1 cellular context compared by ENCODE assay signal in the genomic region with DNA sequence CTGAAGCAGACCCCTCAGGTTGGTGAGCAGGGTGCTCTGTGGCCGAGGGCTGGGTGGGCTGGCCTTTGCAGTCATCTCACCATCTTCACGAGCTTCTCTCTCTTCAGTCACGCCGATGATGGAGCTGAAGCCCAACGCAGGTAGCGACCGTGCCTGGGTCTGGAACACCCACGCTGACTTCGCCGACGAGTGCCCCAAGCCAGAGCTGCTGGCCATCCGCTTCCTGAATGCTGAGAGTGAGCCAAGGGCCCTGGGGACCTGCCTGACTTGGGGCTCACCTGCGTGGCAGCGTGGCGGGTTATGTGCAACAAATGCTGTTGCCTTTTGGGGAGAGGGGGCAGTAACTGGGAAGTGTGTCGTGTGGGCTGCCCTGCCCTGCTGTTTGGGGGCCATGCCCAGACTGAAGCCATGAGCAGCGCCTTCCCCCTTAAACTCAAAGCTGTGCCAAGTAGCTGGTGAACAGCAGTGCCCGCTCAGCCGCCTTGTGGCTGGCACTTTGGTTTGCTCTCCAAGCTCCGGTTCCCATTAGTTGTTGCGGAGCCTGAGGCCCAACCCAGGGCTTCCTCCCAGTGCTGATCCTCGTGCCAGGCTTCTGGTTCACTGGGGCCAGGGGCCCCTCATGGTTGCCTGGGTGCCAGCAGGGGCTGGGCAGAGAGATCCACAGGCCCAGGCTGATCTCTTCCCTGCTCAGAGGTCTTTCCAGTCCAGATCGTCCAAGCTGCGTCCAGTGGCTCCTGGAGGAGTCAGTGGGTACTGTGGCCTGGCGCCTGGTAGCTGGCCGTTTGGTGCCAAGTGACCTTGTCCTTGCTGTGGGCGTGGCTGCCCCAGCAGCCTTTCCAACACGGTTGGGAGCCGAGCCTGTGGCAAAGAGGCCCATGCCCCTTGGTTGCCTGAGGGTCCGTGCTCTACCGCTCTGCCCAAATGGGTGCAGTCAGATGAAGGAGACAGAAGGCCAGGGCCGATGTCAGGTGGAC.
TF ChIP-seq lines count a peak whose summit lies in the region.

No MANE protein-coding gene starts in this region.

TF ChIP-seq in K562, 482 proteins besides CTCF, POLR2A, EP300 and RAD21 (continued from another document):
- TF ChIP-seq, protein P1, sequence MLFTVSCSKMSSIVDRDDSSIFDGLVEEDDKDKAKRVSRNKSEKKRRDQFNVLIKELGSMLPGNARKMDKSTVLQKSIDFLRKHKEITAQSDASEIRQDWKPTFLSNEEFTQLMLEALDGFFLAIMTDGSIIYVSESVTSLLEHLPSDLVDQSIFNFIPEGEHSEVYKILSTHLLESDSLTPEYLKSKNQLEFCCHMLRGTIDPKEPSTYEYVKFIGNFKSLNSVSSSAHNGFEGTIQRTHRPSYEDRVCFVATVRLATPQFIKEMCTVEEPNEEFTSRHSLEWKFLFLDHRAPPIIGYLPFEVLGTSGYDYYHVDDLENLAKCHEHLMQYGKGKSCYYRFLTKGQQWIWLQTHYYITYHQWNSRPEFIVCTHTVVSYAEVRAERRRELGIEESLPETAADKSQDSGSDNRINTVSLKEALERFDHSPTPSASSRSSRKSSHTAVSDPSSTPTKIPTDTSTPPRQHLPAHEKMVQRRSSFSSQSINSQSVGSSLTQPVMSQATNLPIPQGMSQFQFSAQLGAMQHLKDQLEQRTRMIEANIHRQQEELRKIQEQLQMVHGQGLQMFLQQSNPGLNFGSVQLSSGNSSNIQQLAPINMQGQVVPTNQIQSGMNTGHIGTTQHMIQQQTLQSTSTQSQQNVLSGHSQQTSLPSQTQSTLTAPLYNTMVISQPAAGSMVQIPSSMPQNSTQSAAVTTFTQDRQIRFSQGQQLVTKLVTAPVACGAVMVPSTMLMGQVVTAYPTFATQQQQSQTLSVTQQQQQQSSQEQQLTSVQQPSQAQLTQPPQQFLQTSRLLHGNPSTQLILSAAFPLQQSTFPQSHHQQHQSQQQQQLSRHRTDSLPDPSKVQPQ (CRISPR knock-in tag; IDR thresholded peaks at IDR 0.05; ENCODE audit: borderline replicate concordance), result 0 out of 2 replicates have a peak, but pooled peaks have one; percentile 12
- no peak for TF ChIP-seq LCOR (CRISPR knock-in tag; IDR thresholded peaks at IDR 0.05)
- TF ChIP-seq RBFOX2 (IDR thresholded peaks at IDR 0.05; ENCODE audit: low read depth, low read length), result peak; percentile 75
- TF ChIP-seq PTBP1 (IDR thresholded peaks at IDR 0.05; ENCODE audit: low read depth, low read length), result no peak
- TF ChIP-seq, protein P2, sequence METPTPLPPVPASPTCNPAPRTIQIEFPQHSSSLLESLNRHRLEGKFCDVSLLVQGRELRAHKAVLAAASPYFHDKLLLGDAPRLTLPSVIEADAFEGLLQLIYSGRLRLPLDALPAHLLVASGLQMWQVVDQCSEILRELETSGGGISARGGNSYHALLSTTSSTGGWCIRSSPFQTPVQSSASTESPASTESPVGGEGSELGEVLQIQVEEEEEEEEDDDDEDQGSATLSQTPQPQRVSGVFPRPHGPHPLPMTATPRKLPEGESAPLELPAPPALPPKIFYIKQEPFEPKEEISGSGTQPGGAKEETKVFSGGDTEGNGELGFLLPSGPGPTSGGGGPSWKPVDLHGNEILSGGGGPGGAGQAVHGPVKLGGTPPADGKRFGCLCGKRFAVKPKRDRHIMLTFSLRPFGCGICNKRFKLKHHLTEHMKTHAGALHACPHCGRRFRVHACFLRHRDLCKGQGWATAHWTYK (CRISPR knock-in tag; IDR thresholded peaks at IDR 0.05), result no peak
- TF ChIP-seq, protein P3, sequence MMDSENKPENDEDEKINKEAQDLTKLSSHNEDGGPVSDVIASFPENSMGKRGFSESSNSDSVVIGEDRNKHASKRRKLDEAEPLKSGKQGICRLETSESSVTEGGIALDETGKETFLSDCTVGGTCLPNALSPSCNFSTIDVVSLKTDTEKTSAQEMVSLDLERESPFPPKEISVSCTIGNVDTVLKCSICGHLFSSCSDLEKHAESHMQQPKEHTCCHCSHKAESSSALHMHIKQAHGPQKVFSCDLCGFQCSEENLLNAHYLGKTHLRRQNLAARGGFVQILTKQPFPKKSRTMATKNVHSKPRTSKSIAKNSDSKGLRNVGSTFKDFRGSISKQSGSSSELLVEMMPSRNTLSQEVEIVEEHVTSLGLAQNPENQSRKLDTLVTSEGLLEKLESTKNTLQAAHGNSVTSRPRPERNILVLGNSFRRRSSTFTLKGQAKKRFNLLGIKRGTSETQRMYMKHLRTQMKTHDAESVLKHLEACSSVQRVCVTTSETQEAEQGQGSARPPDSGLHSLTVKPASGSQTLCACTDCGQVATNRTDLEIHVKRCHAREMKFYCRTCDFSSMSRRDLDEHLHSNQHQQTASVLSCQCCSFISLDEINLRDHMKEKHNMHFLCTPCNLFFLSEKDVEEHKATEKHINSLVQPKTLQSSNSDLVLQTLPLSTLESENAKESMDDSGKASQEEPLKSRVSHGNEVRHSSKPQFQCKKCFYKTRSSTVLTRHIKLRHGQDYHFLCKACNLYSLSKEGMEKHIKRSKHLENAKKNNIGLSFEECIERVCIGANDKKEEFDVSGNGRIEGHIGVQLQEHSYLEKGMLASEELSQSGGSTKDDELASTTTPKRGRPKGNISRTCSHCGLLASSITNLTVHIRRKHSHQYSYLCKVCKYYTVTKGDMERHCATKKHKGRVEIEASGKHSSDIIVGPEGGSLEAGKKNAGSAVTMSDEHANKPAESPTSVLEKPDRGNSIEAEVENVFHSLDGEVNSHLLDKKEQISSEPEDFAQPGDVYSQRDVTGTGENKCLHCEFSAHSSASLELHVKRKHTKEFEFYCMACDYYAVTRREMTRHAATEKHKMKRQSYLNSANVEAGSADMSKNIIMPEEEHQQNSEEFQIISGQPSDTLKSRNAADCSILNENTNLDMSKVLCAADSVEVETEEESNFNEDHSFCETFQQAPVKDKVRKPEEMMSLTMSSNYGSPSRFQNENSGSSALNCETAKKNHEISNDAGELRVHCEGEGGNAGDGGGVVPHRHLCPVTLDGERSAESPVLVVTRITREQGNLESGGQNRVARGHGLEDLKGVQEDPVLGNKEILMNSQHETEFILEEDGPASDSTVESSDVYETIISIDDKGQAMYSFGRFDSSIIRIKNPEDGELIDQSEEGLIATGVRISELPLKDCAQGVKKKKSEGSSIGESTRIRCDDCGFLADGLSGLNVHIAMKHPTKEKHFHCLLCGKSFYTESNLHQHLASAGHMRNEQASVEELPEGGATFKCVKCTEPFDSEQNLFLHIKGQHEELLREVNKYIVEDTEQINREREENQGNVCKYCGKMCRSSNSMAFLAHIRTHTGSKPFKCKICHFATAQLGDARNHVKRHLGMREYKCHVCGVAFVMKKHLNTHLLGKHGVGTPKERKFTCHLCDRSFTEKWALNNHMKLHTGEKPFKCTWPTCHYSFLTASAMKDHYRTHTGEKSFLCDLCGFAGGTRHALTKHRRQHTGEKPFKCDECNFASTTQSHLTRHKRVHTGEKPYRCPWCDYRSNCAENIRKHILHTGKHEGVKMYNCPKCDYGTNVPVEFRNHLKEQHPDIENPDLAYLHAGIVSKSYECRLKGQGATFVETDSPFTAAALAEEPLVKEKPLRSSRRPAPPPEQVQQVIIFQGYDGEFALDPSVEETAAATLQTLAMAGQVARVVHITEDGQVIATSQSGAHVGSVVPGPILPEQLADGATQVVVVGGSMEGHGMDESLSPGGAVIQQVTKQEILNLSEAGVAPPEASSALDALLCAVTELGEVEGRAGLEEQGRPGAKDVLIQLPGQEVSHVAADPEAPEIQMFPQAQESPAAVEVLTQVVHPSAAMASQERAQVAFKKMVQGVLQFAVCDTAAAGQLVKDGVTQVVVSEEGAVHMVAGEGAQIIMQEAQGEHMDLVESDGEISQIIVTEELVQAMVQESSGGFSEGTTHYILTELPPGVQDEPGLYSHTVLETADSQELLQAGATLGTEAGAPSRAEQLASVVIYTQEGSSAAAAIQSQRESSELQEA (IDR thresholded peaks at IDR 0.05; ENCODE audit: low read depth), result no peak
- TF ChIP-seq, protein P4, sequence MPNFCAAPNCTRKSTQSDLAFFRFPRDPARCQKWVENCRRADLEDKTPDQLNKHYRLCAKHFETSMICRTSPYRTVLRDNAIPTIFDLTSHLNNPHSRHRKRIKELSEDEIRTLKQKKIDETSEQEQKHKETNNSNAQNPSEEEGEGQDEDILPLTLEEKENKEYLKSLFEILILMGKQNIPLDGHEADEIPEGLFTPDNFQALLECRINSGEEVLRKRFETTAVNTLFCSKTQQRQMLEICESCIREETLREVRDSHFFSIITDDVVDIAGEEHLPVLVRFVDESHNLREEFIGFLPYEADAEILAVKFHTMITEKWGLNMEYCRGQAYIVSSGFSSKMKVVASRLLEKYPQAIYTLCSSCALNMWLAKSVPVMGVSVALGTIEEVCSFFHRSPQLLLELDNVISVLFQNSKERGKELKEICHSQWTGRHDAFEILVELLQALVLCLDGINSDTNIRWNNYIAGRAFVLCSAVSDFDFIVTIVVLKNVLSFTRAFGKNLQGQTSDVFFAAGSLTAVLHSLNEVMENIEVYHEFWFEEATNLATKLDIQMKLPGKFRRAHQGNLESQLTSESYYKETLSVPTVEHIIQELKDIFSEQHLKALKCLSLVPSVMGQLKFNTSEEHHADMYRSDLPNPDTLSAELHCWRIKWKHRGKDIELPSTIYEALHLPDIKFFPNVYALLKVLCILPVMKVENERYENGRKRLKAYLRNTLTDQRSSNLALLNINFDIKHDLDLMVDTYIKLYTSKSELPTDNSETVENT (CRISPR knock-in tag; IDR thresholded peaks at IDR 0.05), result peak; percentile 22
- TF ChIP-seq CHD1 (IDR thresholded peaks at IDR 0.05; ENCODE audit: low read length), result peak; percentile 16
- no peak for TF ChIP-seq NEUROD1 (IDR thresholded peaks at IDR 0.05; ENCODE audit: borderline replicate concordance, low read depth, low read length, partially characterized antibody)
- no peak for TF ChIP-seq ELF1 (tag; IDR thresholded peaks at IDR 0.05)
- TF ChIP-seq TBL1XR1 (IDR thresholded peaks at IDR 0.05; ENCODE audit: low read length in 2 of 2), result no peak
- TF ChIP-seq, protein P5, sequence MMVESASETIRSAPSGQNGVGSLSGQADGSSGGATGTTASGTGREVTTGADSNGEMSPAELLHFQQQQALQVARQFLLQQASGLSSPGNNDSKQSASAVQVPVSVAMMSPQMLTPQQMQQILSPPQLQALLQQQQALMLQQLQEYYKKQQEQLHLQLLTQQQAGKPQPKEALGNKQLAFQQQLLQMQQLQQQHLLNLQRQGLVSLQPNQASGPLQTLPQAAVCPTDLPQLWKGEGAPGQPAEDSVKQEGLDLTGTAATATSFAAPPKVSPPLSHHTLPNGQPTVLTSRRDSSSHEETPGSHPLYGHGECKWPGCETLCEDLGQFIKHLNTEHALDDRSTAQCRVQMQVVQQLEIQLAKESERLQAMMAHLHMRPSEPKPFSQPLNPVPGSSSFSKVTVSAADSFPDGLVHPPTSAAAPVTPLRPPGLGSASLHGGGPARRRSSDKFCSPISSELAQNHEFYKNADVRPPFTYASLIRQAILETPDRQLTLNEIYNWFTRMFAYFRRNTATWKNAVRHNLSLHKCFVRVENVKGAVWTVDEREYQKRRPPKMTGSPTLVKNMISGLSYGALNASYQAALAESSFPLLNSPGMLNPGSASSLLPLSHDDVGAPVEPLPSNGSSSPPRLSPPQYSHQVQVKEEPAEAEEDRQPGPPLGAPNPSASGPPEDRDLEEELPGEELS (CRISPR knock-in tag; IDR thresholded peaks at IDR 0.05; ENCODE audit: borderline replicate concordance), result no peak
- no peak for TF ChIP-seq HDAC6 (IDR thresholded peaks at IDR 0.05; ENCODE audit: low read depth, low read length)
- no peak for TF ChIP-seq ZBTB17 (CRISPR knock-in tag; IDR thresholded peaks at IDR 0.05)
- no peak for TF ChIP-seq TARDBP (IDR thresholded peaks at IDR 0.05)
- TF ChIP-seq RCOR1 (IDR thresholded peaks at IDR 0.05; ENCODE audit: borderline replicate concordance in 1 of 2, low read depth in 2 of 2, low read length in 2 of 2), result no peak
- peak; percentile 8; the same call in 1 of the 2 replicates for TF ChIP-seq ZKSCAN1 (IDR thresholded peaks at IDR 0.05; ENCODE audit: low read depth, low read length)
- TF ChIP-seq ZNF134 (CRISPR knock-in tag; conservative IDR thresholded peaks at IDR 0.05), result no peak
- no peak for TF ChIP-seq ZNF217 (CRISPR knock-in tag; IDR thresholded peaks at IDR 0.05)
- TF ChIP-seq RBM15 (IDR thresholded peaks at IDR 0.05; ENCODE audit: insufficient read depth, low read length), result no peak
- TF ChIP-seq THRAP3 (IDR thresholded peaks at IDR 0.05; ENCODE audit: borderline replicate concordance), result no peak
- no peak for TF ChIP-seq GTF2A2 (tag; IDR thresholded peaks at IDR 0.05)
- TF ChIP-seq BCOR (IDR thresholded peaks at IDR 0.05), result no peak
- no peak for TF ChIP-seq EGR1 (conservative IDR thresholded peaks at IDR 0.05)
- TF ChIP-seq SAFB2 (IDR thresholded peaks at IDR 0.05; ENCODE audit: borderline replicate concordance, low read depth, low read length, severe bottlenecking), result no peak
TF ChIP-seq in K562: peak in this region for 21.
